In genomic region chr7:361182-361581, GRCh38 we compare ENCODE assay signal across 8 cellular contexts.
DNase-seq lines count a peak whose midpoint lies in the region; ATAC-seq and TF ChIP-seq lines count a peak whose summit lies in the region.
"Not testable (repeated sequence)": the region's sequence is repeated elsewhere in the genome, so short reads cannot be mapped to it uniquely, and the experiment has no call there.

No MANE protein-coding gene starts in this region.

- not testable (repeated sequence) for TF ChIP-seq POLR2A in sigmoid colon (IDR thresholded peaks at IDR 0.05)

- not testable (repeated sequence) for TF ChIP-seq EP300 in sigmoid colon (IDR thresholded peaks at IDR 0.05)

- ATAC-seq in T-helper 17 cell; activated T-helper 17 cell treated with anti-CD3 and anti-CD28 coated beads, Interleukin-2, amount 50 U/mL, for 72 hours (replicated peaks); activated naive CD8-positive, alpha-beta T cell treated with anti-CD3 and anti-CD28 coated beads, Interleukin-2, amount 10 ng/mL, durations not matched to agents 7 days and 5 days (ENCODE audit: low read depth); lower lobe of right lung; natural killer cell: not testable (repeated sequence)

- not testable (repeated sequence) for H3K36me3 ChIP-seq in left ventricle myocardium inferior, lower lobe of right lung, sigmoid colon

- H3K4me1 Mint-ChIP-seq in CD14-positive monocyte (peaks cover 34% of the 10 kb centered on the region), T-helper 17 cell (peaks cover 41% of the 10 kb centered on the region), natural killer cell (peaks cover 29 to 35% of the 10 kb centered on the region in 2 donors)
- H3K4me1 Mint-ChIP-seq in activated T-helper 17 cell treated with anti-CD3 and anti-CD28 coated beads, Interleukin-2, amount 50 U/mL, for 72 hours, result peaks cover 28% of the 10 kb centered on the region
- H3K4me1 Mint-ChIP-seq in activated naive CD8-positive, alpha-beta T cell treated with anti-CD3 and anti-CD28 coated beads, Interleukin-2, amount 10 ng/mL, durations not matched to agents 7 days and 5 days, result peaks cover 41% of the 10 kb centered on the region

- WGBS in sigmoid colon, 2 donors, result 84 to 87% methylated on average over 12 to 15 of the region's 20 CpGs

- peak overlapping the region in 1 of 2 donors; percentile 79 for H3K4me3 Mint-ChIP-seq in CD14-positive monocyte
- peak overlapping the region; percentile 75 for H3K4me3 Mint-ChIP-seq in T-helper 17 cell
- H3K4me3 Mint-ChIP-seq in activated T-helper 17 cell treated with anti-CD3 and anti-CD28 coated beads, Interleukin-2, amount 50 U/mL, for 72 hours, result peak overlapping the region; percentile 77
- H3K4me3 Mint-ChIP-seq in activated naive CD8-positive, alpha-beta T cell treated with anti-CD3 and anti-CD28 coated beads, Interleukin-2, amount 10 ng/mL, durations not matched to agents 7 days and 5 days, result peak overlapping the region; percentile 69
- H3K4me3 Mint-ChIP-seq in natural killer cell, result peak overlapping the region; percentile 74

- H3K27ac ChIP-seq in left ventricle myocardium inferior (replicated peaks); lower lobe of right lung; sigmoid colon: not testable (repeated sequence)

- H3K27me3 ChIP-seq in left ventricle myocardium inferior (ENCODE audit: low read depth) (peaks cover 78% of the 10 kb centered on the region), lower lobe of right lung (ENCODE audit: low read depth) (peaks cover 26% of the 10 kb centered on the region), sigmoid colon (peaks cover 0 to 62% (median 23%) of the 10 kb centered on the region in 3 donors)

- H3K4me1 ChIP-seq in left ventricle myocardium inferior, result peaks cover 10% of the 10 kb centered on the region
- H3K4me1 ChIP-seq in lower lobe of right lung, sigmoid colon: not testable (repeated sequence)

- H3K27me3 Mint-ChIP-seq in CD14-positive monocyte (ENCODE audit: low read depth in 3 of 3) (peaks cover 48 to 67% (median 51%) of the 10 kb centered on the region in 3 donors), natural killer cell (ENCODE audit: low read depth in 2 of 2) (peaks cover 18 to 20% of the 10 kb centered on the region in 2 donors)
- not testable (repeated sequence) for H3K27me3 Mint-ChIP-seq in T-helper 17 cell; activated T-helper 17 cell treated with anti-CD3 and anti-CD28 coated beads, Interleukin-2, amount 50 U/mL, for 72 hours; activated naive CD8-positive, alpha-beta T cell treated with anti-CD3 and anti-CD28 coated beads, Interleukin-2, amount 10 ng/mL, durations not matched to agents 7 days and 5 days

- intact Hi-C loops in CD14-positive monocyte (cut with micrococcal nuclease); left ventricle myocardium inferior (cut with micrococcal nuclease); lower lobe of right lung (cut with DNase I); natural killer cell (cut with micrococcal nuclease); sigmoid colon (cut with DNase I): not testable (repeated sequence)

- POLR2A ChIA-PET in activated naive CD8-positive, alpha-beta T cell treated with anti-CD3 and anti-CD28 coated beads, Interleukin-2, amount 10 ng/mL, durations not matched to agents 7 days and 5 days (lab: Charles Lee), result interaction anchor here (1.7 to 2.9 kb wide), 2 partner anchors 9 to 10 kb away, joined by 9 to 48 read pairs; no protein-coding TSS in a partner anchor

- H3K27ac Mint-ChIP-seq in CD14-positive monocyte; T-helper 17 cell; activated T-helper 17 cell treated with anti-CD3 and anti-CD28 coated beads, Interleukin-2, amount 50 U/mL, for 72 hours; natural killer cell: not testable (repeated sequence)
- peak overlapping the region; percentile 91 for H3K27ac Mint-ChIP-seq in activated naive CD8-positive, alpha-beta T cell treated with anti-CD3 and anti-CD28 coated beads, Interleukin-2, amount 10 ng/mL, durations not matched to agents 7 days and 5 days

- peaks cover 17 to 56% (median 29%) of the 10 kb centered on the region in 7 donors for H3K9me3 Mint-ChIP-seq in CD14-positive monocyte
- not testable (repeated sequence) for H3K9me3 Mint-ChIP-seq in activated T-helper 17 cell treated with anti-CD3 and anti-CD28 coated beads, Interleukin-2, amount 50 U/mL, for 72 hours; activated naive CD8-positive, alpha-beta T cell treated with anti-CD3 and anti-CD28 coated beads, Interleukin-2, amount 10 ng/mL, durations not matched to agents 7 days and 5 days; natural killer cell

- not testable (repeated sequence) for H3K9me3 ChIP-seq in T-helper 17 cell (ENCODE audit: control insufficient read depth, low read length, poor library complexity, severe bottlenecking); left ventricle myocardium inferior (replicated peaks); lower lobe of right lung; sigmoid colon

- not testable (repeated sequence) for H3K36me3 Mint-ChIP-seq in CD14-positive monocyte; T-helper 17 cell (ENCODE audit: low read depth); activated T-helper 17 cell treated with anti-CD3 and anti-CD28 coated beads, Interleukin-2, amount 50 U/mL, for 72 hours (ENCODE audit: low read depth); activated naive CD8-positive, alpha-beta T cell treated with anti-CD3 and anti-CD28 coated beads, Interleukin-2, amount 10 ng/mL, durations not matched to agents 7 days and 5 days
- H3K36me3 Mint-ChIP-seq in natural killer cell, result peaks cover 11% of the 10 kb centered on the region

- not testable (repeated sequence) for H3K4me3 ChIP-seq in left ventricle myocardium inferior, lower lobe of right lung, sigmoid colon

- DNase-seq in CD14-positive monocyte (ENCODE audit: low spot score) (peak; percentile 16), left ventricle myocardium inferior (peak; percentile 6), lower lobe of right lung (peak; percentile 20), sigmoid colon (peak; percentile 33)
- not testable (repeated sequence) for DNase-seq in T-helper 17 cell; activated naive CD8-positive, alpha-beta T cell treated with anti-CD3 and anti-CD28 coated beads, Interleukin-2, amount 10 ng/mL, durations not matched to agents 7 days and 5 days; natural killer cell

- not testable (repeated sequence) for TF ChIP-seq CTCF in CD14-positive monocyte (IDR thresholded peaks at IDR 0.05); left ventricle myocardium inferior (IDR thresholded peaks at IDR 0.05; ENCODE audit: borderline replicate concordance); lower lobe of right lung (IDR thresholded peaks at IDR 0.05); natural killer cell (IDR thresholded peaks at IDR 0.05); sigmoid colon (IDR thresholded peaks at IDR 0.05)
